ENCODE assay signal across 9 cellular contexts in the genomic region with DNA sequence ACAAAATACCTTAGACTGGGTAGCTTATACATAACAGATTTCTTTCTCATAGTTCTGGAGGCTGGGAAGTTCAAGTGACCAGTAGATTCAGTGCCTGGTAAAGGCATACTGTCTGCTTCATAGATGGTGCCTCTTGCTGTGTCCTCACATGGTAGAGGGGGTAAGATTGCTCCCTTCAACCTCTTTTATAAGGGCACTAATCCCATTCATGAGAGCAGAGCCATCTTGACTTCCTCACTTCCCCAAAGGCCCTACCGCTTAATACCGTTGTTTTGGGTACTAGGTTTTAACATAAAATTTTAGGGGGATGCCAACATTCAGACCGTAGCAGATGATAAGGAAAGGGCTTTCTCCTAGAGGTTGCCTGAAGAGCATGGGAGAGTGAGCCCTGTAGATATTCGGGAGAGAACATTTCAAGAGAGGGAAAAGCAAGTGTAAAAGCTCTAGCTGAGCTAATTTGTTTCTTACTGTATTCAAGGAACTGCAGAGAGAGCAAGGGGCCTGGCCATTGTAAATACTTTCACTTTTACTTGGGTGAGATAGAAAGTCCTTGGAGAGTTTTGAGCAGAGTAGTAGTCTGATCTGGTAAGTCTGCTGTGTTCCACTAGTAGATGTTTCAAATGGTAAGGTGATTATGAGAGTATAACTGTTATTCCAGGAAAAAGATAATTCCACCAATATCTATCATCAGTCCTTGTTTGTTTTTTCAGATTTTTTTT.
DNase-seq lines count a peak whose midpoint lies in the region; ATAC-seq and TF ChIP-seq lines count a peak whose summit lies in the region.
"Had no signal": no experiment of that assay in that cellular context is flagged by ENCODE, and none has a peak within 500 bp of the region (broad histone marks: within the 10 kb centered on the region; RNA-seq: fewer than 3 reads in every experiment).

No MANE protein-coding gene starts in this region.

- DNase-seq in NB4 (ENCODE audit: low read depth) (peak; percentile 37), kidney tubule cell (ENCODE audit: low spot score) (peak; percentile 37), activated gamma-delta T cell (lab: John Stamatoyannopoulos, UW) (no peak), COR-L47 (lab: John Stamatoyannopoulos, UW) (no peak), NCI-H1436 (lab: John Stamatoyannopoulos, UW) (no peak)

- no peak for TF ChIP-seq POLR2A in NB4 (IDR thresholded peaks at IDR 0.05; ENCODE audit: extremely low read depth, insufficient read length)

- H3K4me3 ChIP-seq in HEK293 (ENCODE audit: low read depth, low read length) (no peak overlapping the region), NB4 (ENCODE audit: low read depth, low read length) (no peak overlapping the region)
- H3K4me3 ChIP-seq: thoracic aorta had no signal

- no peak overlapping the region for H3K27ac ChIP-seq in HEK293 (ENCODE audit: extremely low read depth, low read depth, low read length)
- H3K27ac ChIP-seq: thoracic aorta had no signal

- no peak for TF ChIP-seq CTCF in HEK293 (tag by site-specific recombination; IDR thresholded peaks at IDR 0.05)
- TF ChIP-seq CTCF in NB4 (IDR thresholded peaks at IDR 0.05; ENCODE audit: low read depth, low read length), result no peak

- H3K36me3 ChIP-seq in HEK293 (ENCODE audit: control insufficient read depth in 2 of 2, insufficient read depth in 1 of 2, low read length in 2 of 2), result no peaks in the 10 kb centered on the region
- H3K36me3 ChIP-seq: thoracic aorta had no signal

- peak; percentile 80 for ATAC-seq in GM18861 (IDR thresholded peaks at IDR 0.05; ENCODE audit: unreplicated experiment)
- no peak for ATAC-seq in HG02763 (IDR thresholded peaks at IDR 0.05; ENCODE audit: unreplicated experiment)

- CTCF ChIA-PET in HEK293 (lab: Yijun Ruan, JAX), result interaction anchor here (0.6 to 0.7 kb wide), 2 partner anchors 178 to 837 kb away, joined by 3 read pairs; no protein-coding TSS in a partner anchor

- POLR2A ChIA-PET in HEK293 (lab: Yijun Ruan, JAX), result no interaction called here

- H3K4me1 ChIP-seq in HEK293 (ENCODE audit: control insufficient read depth, insufficient read depth, low read length), result peaks cover 9% of the 10 kb centered on the region

- H3K9me3 ChIP-seq in HEK293 (ENCODE audit: control insufficient read depth, insufficient read depth, low read depth, low read length), result no peaks in the 10 kb centered on the region
- H3K9me3 ChIP-seq: thoracic aorta had no signal

TF ChIP-seq in HEK293, 187 proteins besides CTCF, POLR2A, EP300 and RAD21:
- TF ChIP-seq ZNF510 (tag by site-specific recombination; IDR thresholded peaks at IDR 0.05; ENCODE audit: insufficient replicate concordance) (no peak), MZF1 (tag by site-specific recombination; IDR thresholded peaks at IDR 0.05; ENCODE audit: borderline replicate concordance) (peak; percentile 52; the same call in 1 of the 2 replicates)

Comparison
In these comparisons a context has a peak if more than half of its experiments do, and no peak if none do; other contexts are left out.
1. DNase-seq: peak in NB4 (single experiment) and kidney tubule cell (single experiment); none in activated gamma-delta T cell (single experiment), COR-L47 (single experiment) and NCI-H1436 (single experiment).